In genomic region chr1:209850342-209850979, GRCh38 we compare ENCODE assay signal across 1 cellular context.
A peak's percentile ranks its signal among the peaks of the same experiment; 100 is the strongest.
TF ChIP-seq lines count a peak whose summit lies in the region.

No MANE protein-coding gene starts in this region.

TF ChIP-seq in IMR-90, 13 proteins besides CTCF, POLR2A, EP300 and RAD21:
- TF ChIP-seq CEBPB (IDR thresholded peaks at IDR 0.05; ENCODE audit: low read depth, low read length) = no peak
- peak; percentile 46 for TF ChIP-seq SMC3 (IDR thresholded peaks at IDR 0.05; ENCODE audit: low read depth, low read length)
